8 cellular contexts compared by ENCODE assay signal in the genomic region with DNA sequence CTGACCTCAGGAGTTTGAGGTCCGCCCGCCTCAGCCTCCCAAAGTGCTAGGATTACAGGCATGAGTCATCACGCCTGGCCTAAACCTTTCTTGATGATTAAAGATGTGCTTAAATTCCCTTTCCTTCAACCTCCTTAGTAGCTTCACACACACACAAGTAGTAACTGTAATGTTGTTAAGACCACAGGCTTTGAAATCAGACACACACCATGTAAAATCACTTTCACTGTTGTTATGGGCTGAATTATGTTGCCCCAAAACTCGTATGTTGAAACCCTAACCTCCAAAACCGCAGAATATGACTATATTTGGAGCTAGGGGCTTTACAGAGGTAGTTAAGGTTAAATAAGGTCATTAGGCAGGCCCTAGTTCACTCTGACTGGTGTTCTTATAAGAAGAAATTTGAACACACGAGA.
DNase-seq lines count a peak whose midpoint lies in the region; ATAC-seq and TF ChIP-seq lines count a peak whose summit lies in the region.

No MANE protein-coding gene starts in this region.

- H3K4ac ChIP-seq in mesendoderm (ENCODE audit: low read depth, low read length) = no peak overlapping the region

- peak; percentile 78 for DNase-seq in HCEC 1CT
- DNase-seq in fibroblast of lung (ENCODE audit: low read depth in 2 of 2) = peak; percentile 49 to 57
- no peak for DNase-seq in stimulated activated naive CD4-positive, alpha-beta T cell (lab: John Stamatoyannopoulos, UW)
- no peak for DNase-seq in mesendoderm
- no peak for DNase-seq in hepatocyte (ENCODE audit: low spot score)
- no peak for DNase-seq in NCI-H2171 (lab: John Stamatoyannopoulos, UW)

- no peak overlapping the region for H3K56ac ChIP-seq in mesendoderm (ENCODE audit: low read length)

- no peak overlapping the region for H3K23ac ChIP-seq in mesendoderm (ENCODE audit: low read length)

- H4K20me1 ChIP-seq in KMS-11 (ENCODE audit: insufficient read depth) = no peaks in the 10 kb centered on the region
- H4K20me1 ChIP-seq in fibroblast of lung (ENCODE audit: control insufficient read depth, extremely low read depth, insufficient read depth, low read length) = no peaks in the 10 kb centered on the region
- H4K20me1 ChIP-seq in hepatocyte (ENCODE audit: insufficient read depth, poor library complexity, severe bottlenecking) = no peaks in the 10 kb centered on the region

- no peaks in the 10 kb centered on the region for H3K9me3 ChIP-seq in fibroblast of lung (ENCODE audit: control insufficient read depth, insufficient read depth, low read depth, low read length)
- H3K9me3 ChIP-seq in hepatocyte (ENCODE audit: low read depth) = no peaks in the 10 kb centered on the region

- H3K27ac ChIP-seq in KMS-11 (peak overlapping the region; percentile 22; the same call in 1 of the 2 replicates), fibroblast of lung (ENCODE audit: insufficient read depth, low read length) (no peak overlapping the region), mesendoderm (ENCODE audit: low read depth, low read length) (no peak overlapping the region), hepatocyte (no peak overlapping the region)

- H3K36me3 ChIP-seq in KMS-11 (ENCODE audit: insufficient read depth) (no peaks in the 10 kb centered on the region), fibroblast of lung (ENCODE audit: control insufficient read depth, insufficient read depth, low read length) (no peaks in the 10 kb centered on the region), mesendoderm (ENCODE audit: control insufficient read depth, insufficient read depth, low read length) (no peaks in the 10 kb centered on the region), hepatocyte (replicated peaks; ENCODE audit: insufficient read depth, low read depth) (no peaks in the 10 kb centered on the region)

- no CpG with 5 or more reads among the region's 6 CpGs for WGBS in mesendoderm (ENCODE audit: extremely low coverage, insufficient coverage, low lambda C conversion rate)
- WGBS in hepatocyte (ENCODE audit: low lambda C conversion rate, missing lambda C conversion rate) = 90% methylated on average over 6 of the region's 6 CpGs

- H2AFZ ChIP-seq in KMS-11 (ENCODE audit: low read depth) (peak overlapping the region; percentile 3; the same call in 1 of the 2 replicates), fibroblast of lung (ENCODE audit: low read length) (no peak overlapping the region), hepatocyte (no peak overlapping the region)

- no peak overlapping the region for H4K8ac ChIP-seq in mesendoderm (ENCODE audit: low read depth, low read length)

- H3K4me2 ChIP-seq in KMS-11 (peak overlapping the region; percentile 26), fibroblast of lung (ENCODE audit: extremely low read depth, insufficient read depth, low read length) (no peak overlapping the region), mesendoderm (ENCODE audit: low read length) (no peak overlapping the region), hepatocyte (no peak overlapping the region)

- no peak overlapping the region for H2BK5ac ChIP-seq in mesendoderm (ENCODE audit: low read length)

- no peak overlapping the region for H4K5ac ChIP-seq in mesendoderm (ENCODE audit: low read length)

- no peak overlapping the region for H3K18ac ChIP-seq in mesendoderm (ENCODE audit: low read length)

- ATAC-seq in GM18517 (IDR thresholded peaks at IDR 0.05; ENCODE audit: unreplicated experiment) = peak; percentile 83

- H3K79me2 ChIP-seq in KMS-11 (ENCODE audit: insufficient read depth, low read depth) (no peaks in the 10 kb centered on the region), fibroblast of lung (ENCODE audit: control insufficient read depth, insufficient read depth, low read length) (no peaks in the 10 kb centered on the region), mesendoderm (ENCODE audit: control insufficient read depth, insufficient read depth, low read length) (no peaks in the 10 kb centered on the region), hepatocyte (no peaks in the 10 kb centered on the region)

- no peaks in the 10 kb centered on the region for H3K79me1 ChIP-seq in mesendoderm (ENCODE audit: low read length)

- H3K9me2 ChIP-seq in hepatocyte (replicated peaks; ENCODE audit: insufficient read depth) = no peaks in the 10 kb centered on the region

- H2AK5ac ChIP-seq in mesendoderm (ENCODE audit: low read length) = no peak overlapping the region

- H3K27me3 ChIP-seq in KMS-11 (ENCODE audit: insufficient read depth, low read depth) (0 out of 2 replicates have a peak, but pooled peaks cover 3% of the 10 kb centered on the region), fibroblast of lung (ENCODE audit: control insufficient read depth, insufficient read depth, low read length) (no peaks in the 10 kb centered on the region), mesendoderm (ENCODE audit: insufficient read depth, low read length, poor library complexity) (no peaks in the 10 kb centered on the region), hepatocyte (no peaks in the 10 kb centered on the region)

- no peak overlapping the region for H3K4me3 ChIP-seq in KMS-11 (IDR thresholded peaks at IDR 0.05; ENCODE audit: insufficient read depth, low read depth, low read length)
- no peak overlapping the region for H3K4me3 ChIP-seq in fibroblast of lung (replicated peaks in 1 of 4; ENCODE audit: control extremely low read depth in 1 of 4, insufficient read depth in 1 of 4, low read depth in 3 of 4, low read length in 4 of 4)
- no peak overlapping the region for H3K4me3 ChIP-seq in mesendoderm (ENCODE audit: low read length)
- H3K4me3 ChIP-seq in hepatocyte = no peak overlapping the region

- H3K9ac ChIP-seq in KMS-11 (no peak overlapping the region), fibroblast of lung (ENCODE audit: insufficient read depth, low read length) (no peak overlapping the region), mesendoderm (ENCODE audit: low read length) (no peak overlapping the region)

- peaks cover 26% of the 10 kb centered on the region for H3K4me1 ChIP-seq in KMS-11 (ENCODE audit: low read depth, poor library complexity, severe bottlenecking)
- peaks cover 2% of the 10 kb centered on the region for H3K4me1 ChIP-seq in fibroblast of lung (ENCODE audit: control insufficient read depth, extremely low read depth, insufficient read depth, low read length)
- no peaks in the 10 kb centered on the region for H3K4me1 ChIP-seq in mesendoderm (ENCODE audit: control insufficient read depth, low read depth, low read length)
- H3K4me1 ChIP-seq in hepatocyte (ENCODE audit: insufficient read depth) = no peaks in the 10 kb centered on the region

- H2BK15ac ChIP-seq in mesendoderm (replicated peaks; ENCODE audit: low read depth) = no peak overlapping the region

- TF ChIP-seq CTCF in KMS-11 (conservative IDR thresholded peaks at IDR 0.05; ENCODE audit: low read depth, low read length) = no peak
- no peak for TF ChIP-seq CTCF in fibroblast of lung (conservative IDR thresholded peaks at IDR 0.05 in 1 of 2, IDR thresholded peaks at IDR 0.05 in 1 of 2; ENCODE audit: low read depth in 1 of 2, low read length in 2 of 2)
- TF ChIP-seq CTCF in hepatocyte (IDR thresholded peaks at IDR 0.05; ENCODE audit: poor library complexity) = no peak

- H2BK120ac ChIP-seq in mesendoderm (ENCODE audit: low read depth, low read length) = no peak overlapping the region

Comparison
In these comparisons a context has a peak if more than half of its experiments do, and no peak if none do; other contexts are left out.
1. DNase-seq: peak in HCEC 1CT (single experiment) and fibroblast of lung (2 of 2); none in stimulated activated naive CD4-positive, alpha-beta T cell (0 of 6), mesendoderm (single experiment), hepatocyte (single experiment) and NCI-H2171 (single experiment).